Comparison of ENCODE assay signal across 26 cellular contexts in the genomic region with DNA sequence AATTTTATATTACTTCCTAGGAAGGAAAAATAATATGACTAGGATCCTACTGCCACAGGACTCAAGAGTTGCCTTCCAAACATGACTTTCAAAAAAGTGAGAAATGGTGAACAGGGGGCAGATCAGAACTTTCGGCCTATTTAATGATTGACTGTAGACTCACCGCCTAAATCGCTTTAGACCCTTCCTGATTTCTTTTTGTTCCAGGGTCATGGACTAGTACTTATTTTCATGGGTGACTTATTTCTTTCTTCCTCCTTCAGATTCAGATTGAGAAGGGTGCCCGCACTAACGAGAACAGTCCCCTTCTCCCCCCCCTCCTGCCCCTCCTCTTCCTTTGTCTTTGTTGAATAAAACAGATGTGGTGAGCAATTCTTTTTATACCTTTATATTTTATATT. TPM values are rescaled to one million over a fixed set of nuclear protein-coding genes. Genes with fewer than 3 reads are reported as not detected.
"Had no signal": no experiment of that assay in that cellular context is flagged by ENCODE, and none has a peak within 500 bp of the region (broad histone marks: within the 10 kb centered on the region; RNA-seq: fewer than 3 reads in every experiment).

No MANE protein-coding gene starts in this region.

- H3K4me1 ChIP-seq: psoas muscle, right lobe of liver, stomach, thyroid gland had no signal

- H3K27me3 ChIP-seq: neural progenitor cell, right lobe of liver, stomach, thyroid gland had no signal

- H3K9me3 Mint-ChIP-seq: memory B cell, natural killer cell, neural progenitor cell had no signal

- H3K9ac ChIP-seq: neural progenitor cell had no signal

- H3K9me3 ChIP-seq: psoas muscle, right lobe of liver, stomach, thyroid gland had no signal

- FAIRE-seq: endothelial cell of umbilical vein, frontal cortex had no signal

- DNase-seq: dermis blood vessel endothelial cell; effector memory CD4-positive, alpha-beta T cell; erythroblast; natural killer cell; nucleus accumbens; posterior cingulate gyrus; psoas muscle; right lobe of liver; stimulated activated CD4-positive, alpha-beta T cell treated with anti-CD3 and anti-CD28 coated beads, Interleukin-12 subunit alpha, Interleukin-12 subunit beta, amount 100 ng/mL, for 4 hours; stimulated activated CD4-positive, alpha-beta T cell treated with anti-CD3 and anti-CD28 coated beads, Interleukin-1b, Interleukin-23, amount 100 ng/mL, for 48 hours; stimulated activated CD4-positive, alpha-beta T cell treated with anti-CD3 and anti-CD28 coated beads, Interleukin-4, amount 100 ng/mL, for 1 hour; stimulated activated CD8-positive, alpha-beta memory T cell treated with anti-CD3 and anti-CD28 coated beads, Interleukin-4, amount 100 ng/mL, for 48 hours; stimulated activated naive CD4-positive, alpha-beta T cell; stomach; thyroid gland; trophoblast cell had no signal

- H3K4me3 ChIP-seq: coronary artery, lung, neural progenitor cell, psoas muscle, right lobe of liver, smooth muscle cell, stomach, thyroid gland had no signal

- H2AFZ ChIP-seq: neural progenitor cell had no signal

- H3K4me3 Mint-ChIP-seq: memory B cell, natural killer cell, neural progenitor cell had no signal

- H3K36me3 ChIP-seq: neural progenitor cell, right lobe of liver, stomach, thyroid gland had no signal

- H3K36me3 Mint-ChIP-seq: memory B cell, natural killer cell, neural progenitor cell had no signal

- H3K4me2 ChIP-seq: neural progenitor cell, smooth muscle cell had no signal

- ATAC-seq: left lobe of liver, natural killer cell, psoas muscle, right lobe of liver had no signal

- H3K27ac ChIP-seq: coronary artery, neural progenitor cell, psoas muscle, right lobe of liver, stomach, thyroid gland had no signal

- H3K27ac Mint-ChIP-seq: memory B cell, natural killer cell, neural progenitor cell had no signal

RNA-seq across cellular contexts. Expression of gene HSD17B13, which starts 54.3 kb away (rescaled TPM):
- total RNA-seq: dermis blood vessel endothelial cell, endothelial cell of umbilical vein, fibroblast of villous mesenchyme, osteocyte, smooth muscle cell had no signal
- polyA plus RNA-seq: smooth muscle cell had no signal
